Comparison of ENCODE assay signal across 8 cellular contexts in the genomic region with DNA sequence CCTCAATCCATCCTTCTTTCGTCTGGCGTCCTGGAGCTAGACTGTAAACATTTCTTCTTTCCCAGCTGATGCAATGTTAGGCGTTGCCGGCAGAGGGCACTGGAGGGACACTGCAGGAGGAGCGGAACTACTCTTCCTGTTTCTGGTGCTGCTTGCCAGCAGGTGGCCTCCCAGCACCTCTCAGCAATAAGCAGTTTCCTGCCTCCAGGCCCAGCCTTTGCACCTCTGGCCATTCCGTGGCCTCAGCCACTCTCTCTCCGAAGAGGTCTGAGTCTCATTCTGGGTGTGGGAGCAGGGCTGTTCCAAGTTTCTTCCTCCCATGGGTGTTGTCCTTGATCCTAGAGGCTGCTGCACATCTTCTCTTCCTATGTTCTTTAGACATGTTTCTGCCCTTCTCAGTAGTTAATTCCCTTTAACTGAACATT. TPM values are rescaled to one million over a fixed set of nuclear protein-coding genes. Genes with fewer than 3 reads are reported as not detected.
DNase-seq lines count a peak whose midpoint lies in the region; ATAC-seq, FAIRE-seq and TF ChIP-seq lines count a peak whose summit lies in the region.

No MANE protein-coding gene starts in this region.

- peak; percentile 22 for TF ChIP-seq EP300 in neural cell (conservative IDR thresholded peaks at IDR 0.05; ENCODE audit: poor library complexity, severe bottlenecking)
- no peak for TF ChIP-seq EP300 in stomach (IDR thresholded peaks at IDR 0.05)

- H3K4me2 ChIP-seq in fibroblast of lung (ENCODE audit: extremely low read depth, insufficient read depth, low read length) (no peak overlapping the region), neural cell (ENCODE audit: low read length) (no peak overlapping the region)

- H3K27me3 ChIP-seq in fibroblast of lung (ENCODE audit: control insufficient read depth, insufficient read depth, low read length) = no peaks in the 10 kb centered on the region
- H3K27me3 ChIP-seq in neural cell (ENCODE audit: insufficient read depth, low read depth, low read length) = no peaks in the 10 kb centered on the region
- peaks cover 0 to 8% (median 0%) of the 10 kb centered on the region in 3 donors for H3K27me3 ChIP-seq in stomach

- no peaks in the 10 kb centered on the region for H3K36me3 Mint-ChIP-seq in activated T-cell treated with anti-CD3 and anti-CD28 coated beads, Interleukin-2, amount 50 U/mL, for 4 hours (ENCODE audit: insufficient read depth)

- TF ChIP-seq RAD21 in neural cell (conservative IDR thresholded peaks at IDR 0.05) = peak; percentile 100

- TF ChIP-seq POLR2A in stomach (IDR thresholded peaks at IDR 0.05) = no peak

- no peaks in the 10 kb centered on the region for H3K36me3 ChIP-seq in fibroblast of lung (ENCODE audit: control insufficient read depth, insufficient read depth, low read length)
- no peaks in the 10 kb centered on the region for H3K36me3 ChIP-seq in neural cell (ENCODE audit: insufficient read depth, low read length)
- H3K36me3 ChIP-seq in stomach = no peaks in the 10 kb centered on the region

- no peaks in the 10 kb centered on the region for H3F3A ChIP-seq in neural cell (ENCODE audit: insufficient read depth, low read length, poor library complexity, severe bottlenecking)

- H4K20me1 ChIP-seq in fibroblast of lung (ENCODE audit: control insufficient read depth, extremely low read depth, insufficient read depth, low read length) = no peaks in the 10 kb centered on the region
- H4K20me1 ChIP-seq in neural cell (ENCODE audit: insufficient read depth) = no peaks in the 10 kb centered on the region

- H3K27ac ChIP-seq in fibroblast of lung (ENCODE audit: insufficient read depth, low read length) = no peak overlapping the region
- H3K27ac ChIP-seq in neural cell (ENCODE audit: low read length) = no peak overlapping the region
- H3K27ac ChIP-seq in stomach = no peak overlapping the region

- H3K79me2 ChIP-seq in fibroblast of lung (ENCODE audit: control insufficient read depth, insufficient read depth, low read length) = no peaks in the 10 kb centered on the region
- H3K79me2 ChIP-seq in neural cell (replicated peaks; ENCODE audit: insufficient read depth, low read length) = no peaks in the 10 kb centered on the region

- peaks cover 8% of the 10 kb centered on the region for H3K9me3 Mint-ChIP-seq in activated T-cell treated with anti-CD3 and anti-CD28 coated beads, Interleukin-2, amount 50 U/mL, for 4 hours

- DNase-seq in DMS114 treated with DMSO at 0.1 percent for 48 hours (lab: John Stamatoyannopoulos, UW; ENCODE audit: unreplicated experiment) = peak; percentile 85
- DNase-seq in LNCaP clone FGC (ENCODE audit: low read depth) = peak; percentile 84
- DNase-seq in RCC 7860 (ENCODE audit: low spot score) = peak; percentile 60
- DNase-seq in activated T-cell treated with anti-CD3 and anti-CD28 coated beads, Interleukin-2, amount 50 U/mL, for 4 hours = peak; percentile 78
- DNase-seq in fibroblast of lung (ENCODE audit: low read depth in 2 of 2) = peak; percentile 77 to 82
- DNase-seq in stomach = peak; percentile 94

- peak; percentile 29 for FAIRE-seq in RCC 7860 (lab: Jason Lieb, UNC)

- peaks cover 14% of the 10 kb centered on the region for H3K4me1 Mint-ChIP-seq in activated T-cell treated with anti-CD3 and anti-CD28 coated beads, Interleukin-2, amount 50 U/mL, for 4 hours (ENCODE audit: low read depth)

- peak overlapping the region; percentile 24 for H3K4me3 Mint-ChIP-seq in activated T-cell treated with anti-CD3 and anti-CD28 coated beads, Interleukin-2, amount 50 U/mL, for 4 hours

- no peak overlapping the region for H3K4me3 ChIP-seq in LNCaP clone FGC (ENCODE audit: low read depth, low read length)
- no peak overlapping the region for H3K4me3 ChIP-seq in fibroblast of lung (replicated peaks in 1 of 4; ENCODE audit: control extremely low read depth in 1 of 4, insufficient read depth in 1 of 4, low read depth in 3 of 4, low read length in 4 of 4)
- no peak overlapping the region for H3K4me3 ChIP-seq in neural cell (ENCODE audit: low read length)
- H3K4me3 ChIP-seq in stomach = no peak overlapping the region

- TF ChIP-seq CTCF in LNCaP clone FGC (IDR thresholded peaks at IDR 0.05; ENCODE audit: control insufficient read depth, extremely low read depth, insufficient read depth) = peak; percentile 100
- peak; percentile 100 for TF ChIP-seq CTCF in fibroblast of lung (conservative IDR thresholded peaks at IDR 0.05 in 1 of 2, IDR thresholded peaks at IDR 0.05 in 1 of 2; ENCODE audit: low read depth in 1 of 2, low read length in 2 of 2)
- TF ChIP-seq CTCF in neural cell (IDR thresholded peaks at IDR 0.05; ENCODE audit: poor library complexity, severe bottlenecking) = peak; percentile 100
- TF ChIP-seq CTCF in stomach (IDR thresholded peaks at IDR 0.05) = peak in 6 of 7 experiments; percentile 24 to 100 (median 99)

- H3K9ac ChIP-seq in fibroblast of lung (ENCODE audit: insufficient read depth, low read length) (no peak overlapping the region), neural cell (ENCODE audit: low read length) (no peak overlapping the region)

- H3K4me1 ChIP-seq in fibroblast of lung (ENCODE audit: control insufficient read depth, extremely low read depth, insufficient read depth, low read length) = no peaks in the 10 kb centered on the region
- peaks cover 15 to 26% (median 23%) of the 10 kb centered on the region in 4 donors for H3K4me1 ChIP-seq in stomach

- no peaks in the 10 kb centered on the region for H3K9me2 ChIP-seq in neural cell (ENCODE audit: insufficient read depth, low read length)

- peak; percentile 76 for ATAC-seq in GM21717 (IDR thresholded peaks at IDR 0.05; ENCODE audit: unreplicated experiment)
- ATAC-seq in activated T-cell treated with anti-CD3 and anti-CD28 coated beads, Interleukin-2, amount 50 U/mL, for 4 hours = peak; percentile 97 to 99

- 0 to 1% (median 1%) methylated on average over 7 of the region's 7 CpGs for WGBS in stomach, 5 donors

- H3K27me3 Mint-ChIP-seq in activated T-cell treated with anti-CD3 and anti-CD28 coated beads, Interleukin-2, amount 50 U/mL, for 4 hours (ENCODE audit: low read depth) = peaks cover 7% of the 10 kb centered on the region

- H2AFZ ChIP-seq in fibroblast of lung (ENCODE audit: low read length) (no peak overlapping the region), neural cell (ENCODE audit: low read depth, low read length) (no peak overlapping the region)

- intact Hi-C loops in stomach (cut with DNase I; ENCODE audit: low total_unique reads) = loop anchor here (10.0 kb wide), 1 partner anchor 57 kb away; a partner anchor contains a TSS

- no peaks in the 10 kb centered on the region for H3K9me3 ChIP-seq in fibroblast of lung (ENCODE audit: control insufficient read depth, insufficient read depth, low read depth, low read length)
- no peaks in the 10 kb centered on the region for H3K9me3 ChIP-seq in neural cell (ENCODE audit: low read length)
- H3K9me3 ChIP-seq in stomach = peaks cover 0 to 9% (median 9%) of the 10 kb centered on the region in 4 donors

TF ChIP-seq in neural cell, 6 proteins besides CTCF, POLR2A, EP300 and RAD21:
- no peak for TF ChIP-seq POLR2AphosphoS5 (IDR thresholded peaks at IDR 0.05)
- peak; percentile 100 for TF ChIP-seq SMC3 (conservative IDR thresholded peaks at IDR 0.05; ENCODE audit: poor library complexity)
- TF ChIP-seq TAF1 (IDR thresholded peaks at IDR 0.05; ENCODE audit: low read depth) = no peak
- peak; percentile 44 for TF ChIP-seq MXI1 (conservative IDR thresholded peaks at IDR 0.05; ENCODE audit: poor library complexity, severe bottlenecking)
- no peak for TF ChIP-seq EZH2 (IDR thresholded peaks at IDR 0.05; ENCODE audit: borderline replicate concordance, insufficient read depth, low read length, poor library complexity, severe bottlenecking)
- TF ChIP-seq, protein P1, sequence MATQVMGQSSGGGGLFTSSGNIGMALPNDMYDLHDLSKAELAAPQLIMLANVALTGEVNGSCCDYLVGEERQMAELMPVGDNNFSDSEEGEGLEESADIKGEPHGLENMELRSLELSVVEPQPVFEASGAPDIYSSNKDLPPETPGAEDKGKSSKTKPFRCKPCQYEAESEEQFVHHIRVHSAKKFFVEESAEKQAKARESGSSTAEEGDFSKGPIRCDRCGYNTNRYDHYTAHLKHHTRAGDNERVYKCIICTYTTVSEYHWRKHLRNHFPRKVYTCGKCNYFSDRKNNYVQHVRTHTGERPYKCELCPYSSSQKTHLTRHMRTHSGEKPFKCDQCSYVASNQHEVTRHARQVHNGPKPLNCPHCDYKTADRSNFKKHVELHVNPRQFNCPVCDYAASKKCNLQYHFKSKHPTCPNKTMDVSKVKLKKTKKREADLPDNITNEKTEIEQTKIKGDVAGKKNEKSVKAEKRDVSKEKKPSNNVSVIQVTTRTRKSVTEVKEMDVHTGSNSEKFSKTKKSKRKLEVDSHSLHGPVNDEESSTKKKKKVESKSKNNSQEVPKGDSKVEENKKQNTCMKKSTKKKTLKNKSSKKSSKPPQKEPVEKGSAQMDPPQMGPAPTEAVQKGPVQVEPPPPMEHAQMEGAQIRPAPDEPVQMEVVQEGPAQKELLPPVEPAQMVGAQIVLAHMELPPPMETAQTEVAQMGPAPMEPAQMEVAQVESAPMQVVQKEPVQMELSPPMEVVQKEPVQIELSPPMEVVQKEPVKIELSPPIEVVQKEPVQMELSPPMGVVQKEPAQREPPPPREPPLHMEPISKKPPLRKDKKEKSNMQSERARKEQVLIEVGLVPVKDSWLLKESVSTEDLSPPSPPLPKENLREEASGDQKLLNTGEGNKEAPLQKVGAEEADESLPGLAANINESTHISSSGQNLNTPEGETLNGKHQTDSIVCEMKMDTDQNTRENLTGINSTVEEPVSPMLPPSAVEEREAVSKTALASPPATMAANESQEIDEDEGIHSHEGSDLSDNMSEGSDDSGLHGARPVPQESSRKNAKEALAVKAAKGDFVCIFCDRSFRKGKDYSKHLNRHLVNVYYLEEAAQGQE (IDR thresholded peaks at IDR 0.05; ENCODE audit: borderline replicate concordance) = no peak

RNA-seq across cellular contexts. Expression of a gene that starts 7.5 kb away (rescaled TPM):
- under 1 TPM in 1 of 3 donors, not detected in 2; 0.19 TPM for total RNA-seq in activated T-cell treated with anti-CD3 and anti-CD28 coated beads, Interleukin-2, amount 50 U/mL, for 4 hours
- total RNA-seq in fibroblast of lung = not detected in 2 replicates
- not detected in 2 replicates for polyA plus RNA-seq in fibroblast of lung
- polyA plus RNA-seq in fibroblast of lung (2012) = not detected in 2 replicates
- not detected in 2 replicates for polyA minus RNA-seq in fibroblast of lung (ENCODE audit: low replicate concordance)
- 0.16 and 1.4 TPM in 2 replicates for polyA plus RNA-seq in neural cell
- 0.23 and 0.73 TPM in 2 replicates for polyA minus RNA-seq in neural cell
- total RNA-seq in stomach = 10 to 100 TPM in 1 of 5 donors, 1 to 10 TPM in 2, under 1 TPM in 1, not detected in 1; 0.58 to 10.7 (median 5.3) TPM
- polyA plus RNA-seq in stomach = 1 to 10 TPM in 2 of 3 donors, under 1 TPM in 1; 0.12 to 5.5 (median 4.4) TPM
